Comparison of ENCODE assay signal across 19 cellular contexts in genomic region chr2:152682663-152683062, GRCh38. TPM values are rescaled to one million over a fixed set of nuclear protein-coding genes. Genes with fewer than 3 reads are reported as not detected.
A peak's percentile ranks its signal among the peaks of the same experiment; 100 is the strongest.
DNase-seq lines count a peak whose midpoint lies in the region; ATAC-seq, FAIRE-seq and TF ChIP-seq lines count a peak whose summit lies in the region.
"Had no signal": no experiment of that assay in that cellular context is flagged by ENCODE, and none has a peak within 500 bp of the region (broad histone marks: within the 10 kb centered on the region; RNA-seq: fewer than 3 reads in every experiment).

No MANE protein-coding gene starts in this region.

- no peak overlapping the region for H3K27ac ChIP-seq in mesendoderm (ENCODE audit: low read depth, low read length)
- H3K27ac ChIP-seq: PC-9, RWPE1 had no signal

- DNase-seq in BE2C, result peak; percentile 8
- DNase-seq in GM12891 (ENCODE audit: insufficient read length, low spot score), result no peak
- DNase-seq in WTC11 (ENCODE audit: low spot score), result no peak
- DNase-seq in mesendoderm, result peak; percentile 57
- no peak for DNase-seq in HT-29 (ENCODE audit: low spot score)
- no peak for DNase-seq in NCI-H1694 (lab: John Stamatoyannopoulos, UW)
- DNase-seq in LoVo (ENCODE audit: low spot score), result no peak
- DNase-seq in natural killer cell treated with Interleukin-12 subunit alpha and Interleukin-12 subunit beta and Interleukin-15 and Interleukin-18, amount 100 ng/mL, for 72 hours (ENCODE audit: low spot score), result no peak
- DNase-seq: CD8-positive, alpha-beta memory T cell; DMS53; H7; KBM-7; NCI-H2029; NCI-H345; NCI-H524 treated with DMSO at 0.1 percent for 48 hours; PC-9; SIG-M5 had no signal

- no peak overlapping the region for H3K23ac ChIP-seq in mesendoderm (ENCODE audit: low read length)

- no peak overlapping the region for H3K18ac ChIP-seq in mesendoderm (ENCODE audit: low read length)

- WGBS in mesendoderm (ENCODE audit: extremely low coverage, insufficient coverage, low lambda C conversion rate), result no CpG with 5 or more reads among the region's 9 CpGs

- H3K27me3 ChIP-seq in BE2C, result no peaks in the 10 kb centered on the region
- H3K27me3 ChIP-seq in mesendoderm (ENCODE audit: insufficient read depth, low read length, poor library complexity), result no peaks in the 10 kb centered on the region

- H3K9me3 Mint-ChIP-seq in WTC11, result peaks cover 25% of the 10 kb centered on the region
- no peaks in the 10 kb centered on the region for H3K9me3 Mint-ChIP-seq in natural killer cell treated with Interleukin-12 subunit alpha and Interleukin-12 subunit beta and Interleukin-15 and Interleukin-18, amount 100 ng/mL, for 72 hours
- H3K9me3 Mint-ChIP-seq: CD8-positive, alpha-beta memory T cell had no signal

- H3K4me2 ChIP-seq in mesendoderm (ENCODE audit: low read length), result no peak overlapping the region
- H3K4me2 ChIP-seq: PC-9 had no signal

- H2BK5ac ChIP-seq in mesendoderm (ENCODE audit: low read length), result no peak overlapping the region

- no peak overlapping the region for H4K5ac ChIP-seq in mesendoderm (ENCODE audit: low read length)

- no peak overlapping the region for H3K4me3 Mint-ChIP-seq in WTC11
- H3K4me3 Mint-ChIP-seq in natural killer cell treated with Interleukin-12 subunit alpha and Interleukin-12 subunit beta and Interleukin-15 and Interleukin-18, amount 100 ng/mL, for 72 hours, result no peak overlapping the region
- H3K4me3 Mint-ChIP-seq: CD8-positive, alpha-beta memory T cell had no signal

- ATAC-seq in WTC11, result peak; percentile 46
- no peak for ATAC-seq in natural killer cell treated with Interleukin-12 subunit alpha and Interleukin-12 subunit beta and Interleukin-15 and Interleukin-18, amount 100 ng/mL, for 72 hours

- CTCF ChIA-PET in WTC11 (lab: Charles Lee), result no interaction called here

- H2BK15ac ChIP-seq in mesendoderm (replicated peaks; ENCODE audit: low read depth), result no peak overlapping the region

- no peak overlapping the region for H3K56ac ChIP-seq in mesendoderm (ENCODE audit: low read length)

- H3K36me3 Mint-ChIP-seq in WTC11, result peaks cover 78% of the 10 kb centered on the region
- peaks cover 26% of the 10 kb centered on the region for H3K36me3 Mint-ChIP-seq in natural killer cell treated with Interleukin-12 subunit alpha and Interleukin-12 subunit beta and Interleukin-15 and Interleukin-18, amount 100 ng/mL, for 72 hours

- H3K9me3 ChIP-seq in BE2C, result no peaks in the 10 kb centered on the region

- no peak overlapping the region for H3K4ac ChIP-seq in mesendoderm (ENCODE audit: low read depth, low read length)

- no peaks in the 10 kb centered on the region for H3K4me1 Mint-ChIP-seq in WTC11
- H3K4me1 Mint-ChIP-seq in natural killer cell treated with Interleukin-12 subunit alpha and Interleukin-12 subunit beta and Interleukin-15 and Interleukin-18, amount 100 ng/mL, for 72 hours (ENCODE audit: low read depth in 2 of 2), result peaks cover 11 to 27% of the 10 kb centered on the region in 2 donors

- H3K4me1 ChIP-seq in BE2C (no peaks in the 10 kb centered on the region), mesendoderm (ENCODE audit: control insufficient read depth, low read depth, low read length) (no peaks in the 10 kb centered on the region)

- TF ChIP-seq CTCF in BE2C (IDR thresholded peaks at IDR 0.05; ENCODE audit: low read depth, low read length) (no peak), WTC11 (IDR thresholded peaks at IDR 0.05) (no peak)

- H3K36me3 ChIP-seq in BE2C, result no peaks in the 10 kb centered on the region
- H3K36me3 ChIP-seq in mesendoderm (ENCODE audit: control insufficient read depth, insufficient read depth, low read length), result no peaks in the 10 kb centered on the region

- no peak overlapping the region for H2AK5ac ChIP-seq in mesendoderm (ENCODE audit: low read length)

- FAIRE-seq in GM12891 (lab: Jason Lieb, UNC), result peak; percentile 79
- FAIRE-seq: A204.1 had no signal

- peaks cover 2% of the 10 kb centered on the region for H3K79me1 ChIP-seq in mesendoderm (ENCODE audit: low read length)

- no peak overlapping the region for H4K8ac ChIP-seq in mesendoderm (ENCODE audit: low read depth, low read length)

- POLR2A ChIA-PET in WTC11 (lab: Charles Lee), result no interaction called here

- no peak overlapping the region for H3K4me3 ChIP-seq in BE2C (ENCODE audit: low read depth, low read length)
- H3K4me3 ChIP-seq in mesendoderm (ENCODE audit: low read length), result no peak overlapping the region
- H3K4me3 ChIP-seq: PC-9 had no signal

- no peak overlapping the region for H3K9ac ChIP-seq in mesendoderm (ENCODE audit: low read length)

- H3K27ac Mint-ChIP-seq in WTC11, result no peak overlapping the region
- no peak overlapping the region for H3K27ac Mint-ChIP-seq in natural killer cell treated with Interleukin-12 subunit alpha and Interleukin-12 subunit beta and Interleukin-15 and Interleukin-18, amount 100 ng/mL, for 72 hours

- H2BK120ac ChIP-seq in mesendoderm (ENCODE audit: low read depth, low read length), result no peak overlapping the region

- TF ChIP-seq POLR2A in GM12891 (IDR thresholded peaks at IDR 0.05; ENCODE audit: low read depth, low read length), result no peak

- peaks cover 8% of the 10 kb centered on the region for H3K79me2 ChIP-seq in mesendoderm (ENCODE audit: control insufficient read depth, insufficient read depth, low read length)

- H3K27me3 Mint-ChIP-seq in WTC11 (ENCODE audit: low read depth), result no peaks in the 10 kb centered on the region
- H3K27me3 Mint-ChIP-seq in natural killer cell treated with Interleukin-12 subunit alpha and Interleukin-12 subunit beta and Interleukin-15 and Interleukin-18, amount 100 ng/mL, for 72 hours, result no peaks in the 10 kb centered on the region
- H3K27me3 Mint-ChIP-seq: CD8-positive, alpha-beta memory T cell had no signal

TF ChIP-seq in GM12891, 5 proteins besides CTCF, POLR2A, EP300 and RAD21:
- TF ChIP-seq POLR2AphosphoS5 (IDR thresholded peaks at IDR 0.05; ENCODE audit: low read depth, low read length) (no peak), TAF1 (IDR thresholded peaks at IDR 0.05; ENCODE audit: low read depth, low read length) (no peak), POU2F2 (IDR thresholded peaks at IDR 0.05; ENCODE audit: low read depth, low read length) (no peak), SPI1 (IDR thresholded peaks at IDR 0.05; ENCODE audit: low read depth, low read length) (no peak), PAX5 (IDR thresholded peaks at IDR 0.05; ENCODE audit: insufficient read depth, low read length, severe bottlenecking) (no peak)

TF ChIP-seq in WTC11, 78 proteins besides CTCF, POLR2A, EP300 and RAD21:
- no peak for TF ChIP-seq ELF4 (CRISPR knock-in tag; IDR thresholded peaks at IDR 0.05; ENCODE audit: low read depth)
- TF ChIP-seq SMAD3 (CRISPR knock-in tag; IDR thresholded peaks at IDR 0.05; ENCODE audit: borderline replicate concordance), result no peak
- TF ChIP-seq ARID4B (CRISPR knock-in tag; IDR thresholded peaks at IDR 0.05; ENCODE audit: borderline replicate concordance), result no peak
- TF ChIP-seq GABPB1 (CRISPR knock-in tag; IDR thresholded peaks at IDR 0.05), result no peak

RNA-seq across cellular contexts. Expression of gene PRPF40A, which starts 34.6 kb away (rescaled TPM):
- 50.1 TPM for polyA plus RNA-seq in BE2C (2012; ENCODE audit: insufficient read depth, insufficient read length, low read depth)
- polyA plus RNA-seq in GM12891 (2012; ENCODE audit: low read depth, missing spikeins), result 58.1 TPM
- 171 to 189 TPM (median 176 TPM) in 3 replicates for total RNA-seq in WTC11 (2021)
- polyA plus RNA-seq in mesendoderm (2013, experiment 1 of 2), result 328 TPM
- polyA plus RNA-seq in mesendoderm (2013, experiment 2 of 2), result 320 TPM
- total RNA-seq in HT-29 (2014; rRNA removed; shearing (Covaris generic)), result 114 and 129 TPM in 2 replicates
- total RNA-seq in natural killer cell treated with Interleukin-12 subunit alpha and Interleukin-12 subunit beta and Interleukin-15 and Interleukin-18, amount 100 ng/mL, for 72 hours, result 100 to 1,000 TPM; 124 to 150 TPM

RNA-seq across cellular contexts. Expression of gene ARL6IP6, which starts 35.8 kb away (rescaled TPM):
- 8.8 TPM for polyA plus RNA-seq in BE2C (2012; ENCODE audit: insufficient read depth, insufficient read length, low read depth)
- 9.0 TPM for polyA plus RNA-seq in GM12891 (2012; ENCODE audit: low read depth, missing spikeins)
- 40.4 to 46.6 TPM (median 42.5 TPM) in 3 replicates for total RNA-seq in WTC11 (2021)
- 34.4 TPM for polyA plus RNA-seq in mesendoderm (2013, experiment 1 of 2)
- polyA plus RNA-seq in mesendoderm (2013, experiment 2 of 2), result 41.9 TPM
- total RNA-seq in HT-29 (2014; rRNA removed; shearing (Covaris generic)), result 15.7 and 16.7 TPM in 2 replicates
- total RNA-seq in natural killer cell treated with Interleukin-12 subunit alpha and Interleukin-12 subunit beta and Interleukin-15 and Interleukin-18, amount 100 ng/mL, for 72 hours, result 10 to 100 TPM; 22.3 to 24.0 TPM

Comparison
In these comparisons a context has a peak if more than half of its experiments do, and no peak if none do; other contexts are left out.
1. DNase-seq: peak in BE2C (single experiment) and mesendoderm (single experiment); none in GM12891 (single experiment), WTC11 (single experiment), HT-29 (single experiment), NCI-H1694 (single experiment), LoVo (single experiment) and natural killer cell treated with Interleukin-12 subunit alpha and Interleukin-12 subunit beta and Interleukin-15 and Interleukin-18, amount 100 ng/mL, for 72 hours (single experiment).